1 cellular context compared by ENCODE assay signal in genomic region chr11:64916848-64917662, GRCh38.
TF ChIP-seq lines count a peak whose summit lies in the region.

TSS of gene ATG2A (minus strand) at chr11:64917209. CDS start at chr11:64917135, 74 bp downstream.

TF ChIP-seq in A549, 52 proteins besides CTCF, POLR2A, EP300 and RAD21 (continued from another document):
- TF ChIP-seq ZNF302 (CRISPR knock-in tag; IDR thresholded peaks at IDR 0.05) (no peak), HDAC2 (IDR thresholded peaks at IDR 0.05) (no peak), E2F6 (IDR thresholded peaks at IDR 0.05; ENCODE audit: borderline replicate concordance, low read depth) (0 out of 2 replicates have a peak, but pooled peaks have one; percentile 56), CHD4 (IDR thresholded peaks at IDR 0.05; ENCODE audit: borderline replicate concordance) (no peak), HOXB5 (CRISPR knock-in tag; IDR thresholded peaks at IDR 0.05) (no peak), KDM1A (IDR thresholded peaks at IDR 0.05; ENCODE audit: low read depth) (no peak), RCOR1 (IDR thresholded peaks at IDR 0.05; ENCODE audit: low read depth, low read length) (no peak), CBX2 (IDR thresholded peaks at IDR 0.05; ENCODE audit: borderline replicate concordance, low read depth) (no peak), HOXA7 (CRISPR knock-in tag; IDR thresholded peaks at IDR 0.05) (no peak), CEBPB (IDR thresholded peaks at IDR 0.05) (no peak; a peak in 1 of 4 replicates), HMGXB4 (CRISPR knock-in tag; IDR thresholded peaks at IDR 0.05; ENCODE audit: borderline replicate concordance) (peak; percentile 96), HEYL (CRISPR knock-in tag; IDR thresholded peaks at IDR 0.05) (no peak), EHMT2 (IDR thresholded peaks at IDR 0.05; ENCODE audit: low read depth) (no peak), RARB (CRISPR knock-in tag; IDR thresholded peaks at IDR 0.05) (no peak), BCL3 (IDR thresholded peaks at IDR 0.05) (peak; percentile 63; the same call in 2 of the 3 replicates), CBX8 (IDR thresholded peaks at IDR 0.05) (no peak), MAX (IDR thresholded peaks at IDR 0.05) (peak; percentile 50; the same call in 1 of the 2 replicates), TP53 (CRISPR knock-in tag; IDR thresholded peaks at IDR 0.05) (no peak), ZSCAN20 (CRISPR knock-in tag; IDR thresholded peaks at IDR 0.05) (no peak), MAZ (IDR thresholded peaks at IDR 0.05; ENCODE audit: borderline replicate concordance, low read depth, low read length) (no peak), NPAS2 (CRISPR knock-in tag; IDR thresholded peaks at IDR 0.05; ENCODE audit: borderline replicate concordance) (no peak), RNF2 (IDR thresholded peaks at IDR 0.05; ENCODE audit: borderline replicate concordance, low read depth) (no peak), CHD2 (IDR thresholded peaks at IDR 0.05; ENCODE audit: low read length, partially characterized antibody) (no peak), ATOH8 (CRISPR knock-in tag; IDR thresholded peaks at IDR 0.05; ENCODE audit: low read depth) (no peak), ZFP36 (IDR thresholded peaks at IDR 0.05; ENCODE audit: borderline replicate concordance, partially characterized antibody) (no peak), SMC3 (IDR thresholded peaks at IDR 0.05) (0 out of 3 replicates have a peak, but pooled peaks have one; percentile 12), SREBF2 (IDR thresholded peaks at IDR 0.05) (no peak), NFE2L2 (conservative IDR thresholded peaks at IDR 0.05; ENCODE audit: low read length) (no peak), PHF8 (IDR thresholded peaks at IDR 0.05; ENCODE audit: borderline replicate concordance, low read depth) (peak; percentile 85; the same call in 1 of the 2 replicates), REST (IDR thresholded peaks at IDR 0.05) (no peak), JUN (IDR thresholded peaks at IDR 0.05) (peak in 1 of 2 experiments; percentile 67; a peak in 2 of 5 replicates), RFX5 (IDR thresholded peaks at IDR 0.05) (peak; percentile 75)
